ENCODE assay signal across 11 cellular contexts in genomic region chr10:22723783-22724182, GRCh38. TPM values are rescaled to one million over a fixed set of nuclear protein-coding genes. Genes with fewer than 3 reads are reported as not detected.
DNase-seq lines count a peak whose midpoint lies in the region; ATAC-seq lines count a peak whose summit lies in the region.
"Had no signal": no experiment of that assay in that cellular context is flagged by ENCODE, and none has a peak within 500 bp of the region (broad histone marks: within the 10 kb centered on the region; RNA-seq: fewer than 3 reads in every experiment).

No MANE protein-coding gene starts in this region.

- H3K27me3 Mint-ChIP-seq in activated T-helper 17 cell treated with anti-CD3 and anti-CD28 coated beads, Interleukin-2, amount 50 U/mL, for 72 hours: no peaks in the 10 kb centered on the region
- H3K27me3 Mint-ChIP-seq: natural killer cell treated with Interleukin-12 subunit alpha and Interleukin-12 subunit beta and Interleukin-15 and Interleukin-18, amount 100 ng/mL, for 72 hours had no signal

- peak; percentile 38 for ATAC-seq in GM18861 (IDR thresholded peaks at IDR 0.05; ENCODE audit: unreplicated experiment)
- ATAC-seq in GM21447 (IDR thresholded peaks at IDR 0.05; ENCODE audit: unreplicated experiment): peak; percentile 49
- ATAC-seq in HG03064 (IDR thresholded peaks at IDR 0.05; ENCODE audit: low read depth, unreplicated experiment): peak; percentile 61
- peak; percentile 60 for ATAC-seq in activated T-helper 17 cell treated with anti-CD3 and anti-CD28 coated beads, Interleukin-2, amount 50 U/mL, for 72 hours (replicated peaks)
- ATAC-seq in left lobe of liver: no peak
- ATAC-seq in aorta (ENCODE audit: low FRiP score): no peak
- ATAC-seq: natural killer cell treated with Interleukin-12 subunit alpha and Interleukin-12 subunit beta and Interleukin-15 and Interleukin-18, amount 100 ng/mL, for 72 hours had no signal

- no peaks in the 10 kb centered on the region for H3K9me3 ChIP-seq in aorta (ENCODE audit: control insufficient read depth, low read length)

- H3K36me3 ChIP-seq in aorta (ENCODE audit: control insufficient read depth in 1 of 2, insufficient read depth in 2 of 2, low read length in 1 of 2): no peaks in the 10 kb centered on the region

- intact Hi-C loops in aorta (cut with DNase I): no loop called here

- no peak overlapping the region for H3K27ac Mint-ChIP-seq in activated T-helper 17 cell treated with anti-CD3 and anti-CD28 coated beads, Interleukin-2, amount 50 U/mL, for 72 hours

- H3K27ac ChIP-seq in aorta (ENCODE audit: low read depth in 1 of 2, low read length in 2 of 2): no peak overlapping the region

- no peak for DNase-seq in left lobe of liver (ENCODE audit: low spot score)
- DNase-seq in occipital lobe (lab: John Stamatoyannopoulos, UW): no peak
- no peak for DNase-seq in hippocampal formation (lab: John Stamatoyannopoulos, UW)
- DNase-seq in aorta: no peak
- DNase-seq: NCI-H510A, SW 1271 had no signal

- no peak overlapping the region for H3K4me3 ChIP-seq in aorta (ENCODE audit: low read length in 2 of 2)

- H3K4me1 ChIP-seq in aorta (ENCODE audit: control insufficient read depth in 1 of 2, insufficient read depth in 2 of 2, low read length in 2 of 2): no peaks in the 10 kb centered on the region

- H3K4me1 Mint-ChIP-seq in activated T-helper 17 cell treated with anti-CD3 and anti-CD28 coated beads, Interleukin-2, amount 50 U/mL, for 72 hours: peaks cover 6% of the 10 kb centered on the region

- no peaks in the 10 kb centered on the region for H3K27me3 ChIP-seq in aorta (ENCODE audit: control insufficient read depth in 1 of 2, insufficient read depth in 2 of 2, low read length in 1 of 2)

- no peaks in the 10 kb centered on the region for H3K36me3 Mint-ChIP-seq in activated T-helper 17 cell treated with anti-CD3 and anti-CD28 coated beads, Interleukin-2, amount 50 U/mL, for 72 hours (ENCODE audit: low read depth)
- H3K36me3 Mint-ChIP-seq: natural killer cell treated with Interleukin-12 subunit alpha and Interleukin-12 subunit beta and Interleukin-15 and Interleukin-18, amount 100 ng/mL, for 72 hours had no signal

- WGBS in aorta, 2 donors: 87 to 89% methylated on average over 6 of the region's 6 CpGs

- no peaks in the 10 kb centered on the region for H3K9me3 Mint-ChIP-seq in activated T-helper 17 cell treated with anti-CD3 and anti-CD28 coated beads, Interleukin-2, amount 50 U/mL, for 72 hours
- H3K9me3 Mint-ChIP-seq: natural killer cell treated with Interleukin-12 subunit alpha and Interleukin-12 subunit beta and Interleukin-15 and Interleukin-18, amount 100 ng/mL, for 72 hours had no signal

- no peak overlapping the region for H3K4me3 Mint-ChIP-seq in activated T-helper 17 cell treated with anti-CD3 and anti-CD28 coated beads, Interleukin-2, amount 50 U/mL, for 72 hours
- H3K4me3 Mint-ChIP-seq: natural killer cell treated with Interleukin-12 subunit alpha and Interleukin-12 subunit beta and Interleukin-15 and Interleukin-18, amount 100 ng/mL, for 72 hours had no signal

RNA-seq across cellular contexts. Expression of gene PIP4K2A, which starts 9.4 kb away (rescaled TPM):
- total RNA-seq in activated T-helper 17 cell treated with anti-CD3 and anti-CD28 coated beads, Interleukin-2, amount 50 U/mL, for 72 hours: 100 to 1,000 TPM in 1 of 2 donors, 10 to 100 TPM in 1; 86.1 to 111 TPM
- 10.9 TPM for total RNA-seq in left lobe of liver
- total RNA-seq in occipital lobe: 41.0 TPM
- total RNA-seq in aorta: 10 to 100 TPM; 77.9 to 90.3 TPM
- polyA plus RNA-seq in aorta: 10 to 100 TPM; 24.2 to 29.3 TPM

Comparison
In these comparisons a context has a peak if more than half of its experiments do, and no peak if none do; other contexts are left out.
1. ATAC-seq: peak in GM18861 (single experiment), GM21447 (single experiment), HG03064 (single experiment) and activated T-helper 17 cell treated with anti-CD3 and anti-CD28 coated beads, Interleukin-2, amount 50 U/mL, for 72 hours (single experiment); none in left lobe of liver (single experiment) and aorta (single experiment).